In genomic region chr7:107268593-107268992, GRCh38 we compare ENCODE assay signal across 2 cellular contexts.
TF ChIP-seq lines count a peak whose summit lies in the region.

No MANE protein-coding gene starts in this region.

TF ChIP-seq in HepG2, 621 proteins besides CTCF, POLR2A, EP300 and RAD21 (continued from another document):
- no peak for TF ChIP-seq ZUFSP (CRISPR knock-in tag; IDR thresholded peaks at IDR 0.05; ENCODE audit: borderline replicate concordance)
- TF ChIP-seq ZZZ3 (CRISPR knock-in tag; IDR thresholded peaks at IDR 0.05; ENCODE audit: borderline replicate concordance) = no peak
- peak; percentile 78 to 90 for TF ChIP-seq MAFK (conservative IDR thresholded peaks at IDR 0.05 in 1 of 2, IDR thresholded peaks at IDR 0.05 in 1 of 2; ENCODE audit: low read length in 2 of 2)
- no peak for TF ChIP-seq FUBP1 (CRISPR knock-in tag; IDR thresholded peaks at IDR 0.05; ENCODE audit: borderline replicate concordance)
- TF ChIP-seq PRDM4 (CRISPR knock-in tag; IDR thresholded peaks at IDR 0.05; ENCODE audit: borderline replicate concordance) = no peak
- TF ChIP-seq TFDP2 (CRISPR knock-in tag; IDR thresholded peaks at IDR 0.05) = no peak
- no peak for TF ChIP-seq HOMEZ (CRISPR knock-in tag; IDR thresholded peaks at IDR 0.05; ENCODE audit: low read depth)
- peak; percentile 80; the same call in 1 of the 2 replicates for TF ChIP-seq MAFF (IDR thresholded peaks at IDR 0.05; ENCODE audit: low read depth, low read length)
- TF ChIP-seq SOX13 (IDR thresholded peaks at IDR 0.05) = no peak
- TF ChIP-seq SOX13 (CRISPR knock-in tag; conservative IDR thresholded peaks at IDR 0.05 in 1 of 2, IDR thresholded peaks at IDR 0.05 in 1 of 2) = no peak
- no peak for TF ChIP-seq TP53 (CRISPR knock-in tag; conservative IDR thresholded peaks at IDR 0.05)
- TF ChIP-seq BRD4 (CRISPR knock-in tag; IDR thresholded peaks at IDR 0.05) = no peak

TF ChIP-seq in K562, 482 proteins besides CTCF, POLR2A, EP300 and RAD21 (continued from another document):
- TF ChIP-seq ZNF696 (CRISPR knock-in tag; conservative IDR thresholded peaks at IDR 0.05) (no peak), ZKSCAN1 (IDR thresholded peaks at IDR 0.05; ENCODE audit: low read depth, low read length) (no peak), ZNF695 (CRISPR knock-in tag; IDR thresholded peaks at IDR 0.05) (no peak), SRSF9 (IDR thresholded peaks at IDR 0.05; ENCODE audit: borderline replicate concordance, low read depth, low read length) (no peak), HDAC3 (IDR thresholded peaks at IDR 0.05; ENCODE audit: borderline replicate concordance, partially characterized antibody) (no peak), ZBTB40 (IDR thresholded peaks at IDR 0.05) (no peak), ZBTB40 (CRISPR knock-in tag; IDR thresholded peaks at IDR 0.05) (no peak), MAFF (IDR thresholded peaks at IDR 0.05; ENCODE audit: low read length) (peak; percentile 82), RBM22 (IDR thresholded peaks at IDR 0.05; ENCODE audit: low read depth, low read length, poor library complexity, severe bottlenecking) (no peak), ATF6 (CRISPR knock-in tag; IDR thresholded peaks at IDR 0.05) (no peak), ZNF3 (CRISPR knock-in tag; IDR thresholded peaks at IDR 0.05) (no peak), MAFK (IDR thresholded peaks at IDR 0.05; ENCODE audit: low read length) (peak; percentile 82), TCFL5 (CRISPR knock-in tag; conservative IDR thresholded peaks at IDR 0.05) (no peak), DLX4 (CRISPR knock-in tag; IDR thresholded peaks at IDR 0.05) (no peak), UBTF (IDR thresholded peaks at IDR 0.05; ENCODE audit: borderline replicate concordance in 1 of 2, low read depth in 2 of 2, low read length in 2 of 2) (no peak), ZNF140 (CRISPR knock-in tag; IDR thresholded peaks at IDR 0.05) (no peak), ZNF830 (CRISPR knock-in tag; IDR thresholded peaks at IDR 0.05) (no peak), ZBTB12 (CRISPR knock-in tag; IDR thresholded peaks at IDR 0.05) (no peak), TFAM (CRISPR knock-in tag; conservative IDR thresholded peaks at IDR 0.05) (no peak), ZNF785 (CRISPR knock-in tag; IDR thresholded peaks at IDR 0.05) (no peak), RFX1 (IDR thresholded peaks at IDR 0.05) (no peak), C11orf30 (IDR thresholded peaks at IDR 0.05; ENCODE audit: low read depth) (peak; percentile 89), TSHZ1 (CRISPR knock-in tag; IDR thresholded peaks at IDR 0.05) (no peak), SNRNP70 (optimal IDR thresholded peaks at IDR 0.05; ENCODE audit: low read depth, low read length) (no peak), MAFG (tag; conservative IDR thresholded peaks at IDR 0.05) (peak; percentile 85)
